In genomic region chr3:69012836-69013255, GRCh38 we compare ENCODE assay signal across 8 cellular contexts. TPM values are rescaled to one million over a fixed set of nuclear protein-coding genes. Genes with fewer than 3 reads are reported as not detected.
DNase-seq lines count a peak whose midpoint lies in the region; ATAC-seq, FAIRE-seq and TF ChIP-seq lines count a peak whose summit lies in the region.

No MANE protein-coding gene starts in this region.

- CTCF ChIA-PET in HCT116 (lab: Charles Lee) = interaction anchor here (1.0 to 1.7 kb wide), 3 partner anchors 9 to 427 kb away, joined by 3 to 5 read pairs (median 4); no protein-coding TSS in a partner anchor

- DNase-seq in SHP77 (lab: John Stamatoyannopoulos, UW) (peak; percentile 15 to 46), SHP77 treated with DMSO at 0.1 percent for 48 hours (lab: John Stamatoyannopoulos, UW) (no peak), HCT116 (ENCODE audit: low read depth, low spot score) (no peak), T47D (ENCODE audit: low read depth in 1 of 2, low spot score in 1 of 2) (peak; percentile 23 to 35), iris pigment epithelial cell (ENCODE audit: low read depth) (peak; percentile 59), small intestine (peak; percentile 45), NCI-H187 treated with DMSO at 0.1 percent for 48 hours (lab: John Stamatoyannopoulos, UW) (no peak)

- in situ Hi-C loops in T47D (cut with HindIII; ENCODE audit: low pct_unique_long_range_greater_than_20kb, low sequenced_read_pairs) = no loop called here

- no peaks in the 10 kb centered on the region for H3K9me2 ChIP-seq in HCT116 (ENCODE audit: insufficient read depth)
- H3K9me2 ChIP-seq in OCI-LY1 (ENCODE audit: low read depth, low read length) = no peaks in the 10 kb centered on the region

- H3K4me1 ChIP-seq in HCT116 (ENCODE audit: control insufficient read depth in 1 of 2, insufficient read depth in 2 of 2, low read length in 2 of 2) (peaks cover 4 to 18% of the 10 kb centered on the region in 2 experiments), OCI-LY1 (ENCODE audit: insufficient read depth, low read length, severe bottlenecking) (peaks cover 20% of the 10 kb centered on the region), small intestine (ENCODE audit: control insufficient read depth in 2 of 2, insufficient read depth in 1 of 2, low read depth in 1 of 2, low read length in 1 of 2) (peaks cover 0 to 5% of the 10 kb centered on the region in 2 donors)

- POLR2A ChIA-PET in HCT116 (lab: Charles Lee) = interaction anchor here (0.6 kb wide), 1 partner anchor 1580 kb away, joined by 3 read pairs; no protein-coding TSS in a partner anchor

- H3K36me3 ChIP-seq in HCT116 (ENCODE audit: control insufficient read depth in 1 of 2, insufficient read depth in 2 of 2, low read length in 2 of 2) (peaks cover 2 to 10% of the 10 kb centered on the region in 2 experiments; a peak in 1 of 4 replicates), OCI-LY1 (ENCODE audit: insufficient read depth, low read length) (peaks cover 16% of the 10 kb centered on the region; the same call in 1 of the 2 replicates), small intestine (ENCODE audit: control insufficient read depth in 2 of 2, insufficient read depth in 2 of 2, low read length in 2 of 2) (peaks cover 0 to 4% of the 10 kb centered on the region in 2 donors)

- FAIRE-seq in small intestine (lab: Jason Lieb, UNC) = no peak

- H3K79me2 ChIP-seq in HCT116 (ENCODE audit: insufficient read depth, low read length) (no peaks in the 10 kb centered on the region), OCI-LY1 (ENCODE audit: insufficient read depth, low read length) (no peaks in the 10 kb centered on the region)

- H3K27ac ChIP-seq in HCT116 (ENCODE audit: low read depth, low read length) (peak overlapping the region; percentile 90), OCI-LY1 (ENCODE audit: low read depth, low read length, poor library complexity, severe bottlenecking) (peak overlapping the region; percentile 18), small intestine (ENCODE audit: low read depth in 1 of 2, low read length in 1 of 2) (peak overlapping the region; percentile 94)

- WGBS in small intestine, 3 donors = 5 to 11% (median 7%) methylated on average over 18 to 37 of the region's 37 CpGs

- 0 out of 2 replicates have a peak, but pooled peaks cover 3% of the 10 kb centered on the region for H3F3A ChIP-seq in OCI-LY1 (ENCODE audit: insufficient read depth, low read length)

- TF ChIP-seq POLR2A in HCT116 (IDR thresholded peaks at IDR 0.05; ENCODE audit: borderline replicate concordance, extremely low read depth, insufficient read depth, insufficient read length) = no peak

- ATAC-seq in HCT116 = peak; percentile 60

- TF ChIP-seq CTCF in HCT116 (IDR thresholded peaks at IDR 0.05 in 2 of 3, conservative IDR thresholded peaks at IDR 0.05 in 1 of 3; ENCODE audit: borderline replicate concordance in 1 of 3, insufficient read depth in 1 of 3, low read depth in 2 of 3, low read length in 2 of 3) (no peak), OCI-LY1 (IDR thresholded peaks at IDR 0.05; ENCODE audit: low read length) (no peak)

- H4K20me1 ChIP-seq in HCT116 (ENCODE audit: insufficient read depth) = no peaks in the 10 kb centered on the region
- H4K20me1 ChIP-seq in OCI-LY1 (ENCODE audit: insufficient read depth, low read length) = no peaks in the 10 kb centered on the region

- H2AFZ ChIP-seq in HCT116 (ENCODE audit: low read depth, low read length, poor library complexity, severe bottlenecking) = no peak overlapping the region
- H2AFZ ChIP-seq in OCI-LY1 (ENCODE audit: low read length) = peak overlapping the region; percentile 59; the same call in 1 of the 2 replicates

- no peaks in the 10 kb centered on the region for H3K9me3 ChIP-seq in HCT116 (ENCODE audit: control insufficient read depth in 1 of 2, insufficient read depth in 1 of 2, low read depth in 1 of 2, low read length in 2 of 2)
- no peaks in the 10 kb centered on the region for H3K9me3 ChIP-seq in OCI-LY1 (ENCODE audit: low read length)
- H3K9me3 ChIP-seq in small intestine (ENCODE audit: control insufficient read depth, low read depth) = no peaks in the 10 kb centered on the region

- intact Hi-C loops in HCT116 (cut with micrococcal nuclease) = loop anchor here (2.0 to 5.0 kb wide), 2 partner anchors 39 to 68 kb away; partner anchors contain the start of genes TMF1 and UBA3

- H3K9ac ChIP-seq in HCT116 (ENCODE audit: low read length) (peak overlapping the region; percentile 78), OCI-LY1 (ENCODE audit: low read length) (peak overlapping the region; percentile 93)

- BruUV-seq in HCT116 (replicated peaks; lab: Mats Ljungman, UMichigan) = no TSS peak

- H3K27me3 ChIP-seq in HCT116 (ENCODE audit: insufficient read depth, low read length) (no peaks in the 10 kb centered on the region), OCI-LY1 (ENCODE audit: insufficient read depth, low read length) (no peaks in the 10 kb centered on the region), small intestine (ENCODE audit: control insufficient read depth in 2 of 2, insufficient read depth in 2 of 2, low read length in 2 of 2) (no peaks in the 10 kb centered on the region)

- peak overlapping the region; percentile 62 to 69 for H3K4me3 ChIP-seq in HCT116 (replicated peaks in 1 of 2; ENCODE audit: low read depth in 1 of 2, low read length in 2 of 2)
- peak overlapping the region; percentile 82 for H3K4me3 ChIP-seq in OCI-LY1 (ENCODE audit: low read depth, low read length, poor library complexity, severe bottlenecking)
- H3K4me3 ChIP-seq in small intestine (ENCODE audit: low read depth in 1 of 2, low read length in 2 of 2) = peak overlapping the region; percentile 75 to 97

- RAD21 ChIA-PET in HCT116 (lab: Charles Lee; ENCODE audit: low non-redundant PET in 1 of 2, low total read pairs in 2 of 2, uncharacterized antibody in 2 of 2, unreplicated experiment in 2 of 2) = no interaction called here

- TF ChIP-seq RAD21 in HCT116 (IDR thresholded peaks at IDR 0.05; ENCODE audit: low read depth) = no peak

- H3K4me2 ChIP-seq in HCT116 (ENCODE audit: low read length) (peak overlapping the region; percentile 73), OCI-LY1 (ENCODE audit: low read length) (peak overlapping the region; percentile 90)

TF ChIP-seq in HCT116, 20 proteins besides CTCF, POLR2A, EP300 and RAD21:
- TF ChIP-seq EZH2 (IDR thresholded peaks at IDR 0.05) (no peak), ELF1 (IDR thresholded peaks at IDR 0.05; ENCODE audit: borderline replicate concordance, low read depth) (no peak), ZNF274 (IDR thresholded peaks at IDR 0.05; ENCODE audit: low read depth, low read length) (no peak), TCF7L2 (IDR thresholded peaks at IDR 0.05; ENCODE audit: borderline replicate concordance, extremely low read depth, insufficient read depth, insufficient read length) (no peak), EZH2phosphoT487 (IDR thresholded peaks at IDR 0.05; ENCODE audit: borderline replicate concordance) (no peak), SP1 (IDR thresholded peaks at IDR 0.05; ENCODE audit: low read depth) (no peak), SRF (IDR thresholded peaks at IDR 0.05; ENCODE audit: low read depth) (no peak)

RNA-seq across cellular contexts. Expression of gene EOGT, which starts 0.6 kb away (rescaled TPM):
- total RNA-seq in HCT116 (2021; ENCODE audit: unreplicated experiment) = 20.1 TPM
- 7.6 and 10.1 TPM in 2 replicates for polyA plus RNA-seq in HCT116 (2012)
- 1 to 10 TPM; 5.4 to 9.6 (median 7.8) TPM for polyA plus RNA-seq in small intestine

RNA-seq across cellular contexts. Expression of gene TMF1, which starts 39.3 kb away (rescaled TPM):
- total RNA-seq in HCT116 (2021; ENCODE audit: unreplicated experiment) = 27.3 TPM
- polyA plus RNA-seq in HCT116 (2012) = 16.6 and 29.0 TPM in 2 replicates
- 10 to 100 TPM in 2 of 3 donors, 1 to 10 TPM in 1; 9.5 to 12.5 (median 10.3) TPM for polyA plus RNA-seq in small intestine

Comparison
In these comparisons a context has a peak if more than half of its experiments do, and no peak if none do; other contexts are left out.
1. DNase-seq: peak in SHP77 (2 of 2), T47D (2 of 2), iris pigment epithelial cell (single experiment) and small intestine (single experiment); none in SHP77 treated with DMSO at 0.1 percent for 48 hours (single experiment), HCT116 (single experiment) and NCI-H187 treated with DMSO at 0.1 percent for 48 hours (single experiment).
2. H3K27ac ChIP-seq: peak in every context shown above with its lines; median percentile 94 in small intestine; 90 in HCT116; 18 in OCI-LY1.
3. Peak in every context shown above with its lines, with median percentiles within 50 percentile points of each other: H3K4me3 ChIP-seq.